In the genomic region with DNA sequence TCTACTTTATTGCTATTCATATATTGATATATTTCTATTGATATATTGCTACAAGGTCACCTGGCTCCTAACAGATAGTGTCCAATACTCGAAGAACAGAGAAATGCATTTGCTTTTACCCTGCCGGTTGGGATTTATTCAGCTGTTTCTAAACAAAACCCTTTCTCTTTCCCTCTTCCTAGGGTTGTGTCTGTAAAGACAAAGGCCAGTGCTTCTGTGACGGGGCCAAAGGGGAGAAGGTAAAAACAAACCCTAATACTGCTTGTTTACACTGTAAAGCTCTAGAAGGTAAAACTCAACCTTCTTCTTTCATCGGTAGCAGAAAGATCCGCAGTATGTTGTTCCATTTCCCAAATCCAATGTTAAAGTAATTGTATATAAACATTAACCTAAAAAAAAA, we compare ENCODE assay signal across 11 cellular contexts.
"Had no signal": no experiment of that assay in that cellular context is flagged by ENCODE, and none has a peak within 500 bp of the region (broad histone marks: within the 10 kb centered on the region; RNA-seq: fewer than 3 reads in every experiment).

No MANE protein-coding gene starts in this region.

- ATAC-seq: gastrocnemius medialis; stimulated activated naive CD8-positive, alpha-beta T cell treated with anti-CD3 and anti-CD28 coated beads, Interleukin-15, amount 100 ng/mL, for 72 hours had no signal

- H3K27ac ChIP-seq: coronary artery, gastrocnemius medialis, lower lobe of right lung, neutrophil, pancreas, right lobe of liver, suprapubic skin, transverse colon, upper lobe of right lung, uterus had no signal

- H3K27me3 ChIP-seq: gastrocnemius medialis, neutrophil, pancreas, right lobe of liver, suprapubic skin, transverse colon, upper lobe of right lung, uterus had no signal

- H3K9me3 ChIP-seq: gastrocnemius medialis, lower lobe of right lung, neutrophil, pancreas, right lobe of liver, suprapubic skin, transverse colon, upper lobe of right lung, uterus had no signal

- H3K36me3 ChIP-seq: lower lobe of right lung, neutrophil, pancreas, right lobe of liver, suprapubic skin, transverse colon, upper lobe of right lung, uterus had no signal

- H3K4me1 ChIP-seq: pancreas, right lobe of liver, suprapubic skin, transverse colon, upper lobe of right lung, uterus had no signal

- H3K4me3 ChIP-seq: coronary artery, gastrocnemius medialis, lower lobe of right lung, pancreas, right lobe of liver, suprapubic skin, transverse colon, upper lobe of right lung, uterus had no signal
